1 cellular context compared by ENCODE assay signal in genomic region chr4:37978509-37978908, GRCh38.
TF ChIP-seq lines count a peak whose summit lies in the region.

No MANE protein-coding gene starts in this region.

TF ChIP-seq in HCT116, 20 proteins besides CTCF, POLR2A, EP300 and RAD21 (continued from another document):
- TF ChIP-seq ATF3 (IDR thresholded peaks at IDR 0.05) = no peak
- TF ChIP-seq CEBPB (IDR thresholded peaks at IDR 0.05; ENCODE audit: low read depth) = no peak
